ENCODE assay signal across 25 cellular contexts in genomic region chr2:39787950-39788349, GRCh38.
"Had no signal": no experiment of that assay in that cellular context is flagged by ENCODE, and none has a peak within 500 bp of the region (broad histone marks: within the 10 kb centered on the region; RNA-seq: fewer than 3 reads in every experiment).

No MANE protein-coding gene starts in this region.

- DNase-seq: activated CD4-positive, alpha-beta memory T cell treated with anti-CD3 and anti-CD28 coated beads, Interleukin-2, amount 10 ng/mL, durations not matched to agents 7 days and 5 days; activated CD4-positive, alpha-beta T cell treated with anti-CD3 and anti-CD28 coated beads for 1 hour; activated CD4-positive, alpha-beta T cell treated with anti-CD3 and anti-CD28 coated beads, Interleukin-2, amount 10 ng/mL, durations not matched to agents 7 days and 5 days; activated CD8-positive, alpha-beta memory T cell treated with anti-CD3 and anti-CD28 coated beads, Interleukin-2, amount 50 U/mL, for 48 hours; activated gamma-delta T cell; activated naive CD4-positive, alpha-beta T cell treated with anti-CD3 and anti-CD28 coated beads, Interleukin-2, amount 10 ng/mL, durations not matched to agents 7 days and 5 days; activated naive CD8-positive, alpha-beta T cell treated with anti-CD3 and anti-CD28 coated beads, Interleukin-2, amount 10 ng/mL, durations not matched to agents 7 days and 5 days; activated T-cell treated with anti-CD3 and anti-CD28 coated beads, Interleukin-2, amount 50 U/mL, for 24 hours; caudate nucleus; cortex of kidney; effector memory CD8-positive, alpha-beta T cell; foreskin melanocyte; islet precursor cell; left colon; midbrain; naive thymus-derived CD4-positive, alpha-beta T cell; ovary; right lobe of liver; stimulated activated CD4-positive, alpha-beta T cell treated with anti-CD3 and anti-CD28 coated beads, Interleukin-2, amount 100 ng/mL, for 48 hours; stimulated activated naive CD4-positive, alpha-beta T cell treated with Interleukin-2 at 50 U/mL for 16 hours; T-helper 2 cell had no signal

- H3K9me3 ChIP-seq: ascending aorta, ovary, right lobe of liver had no signal

- H3K4me1 ChIP-seq: ascending aorta, esophagus muscularis mucosa, right lobe of liver, tibial nerve had no signal

- H3K36me3 ChIP-seq: ascending aorta, esophagus muscularis mucosa, ovary, right lobe of liver, tibial nerve had no signal

- ATAC-seq: effector memory CD8-positive, alpha-beta T cell; left colon; naive thymus-derived CD4-positive, alpha-beta T cell; right lobe of liver; WTC11 had no signal

- H3K27me3 ChIP-seq: ascending aorta, esophagus muscularis mucosa, ovary, right lobe of liver, tibial nerve had no signal

- H3K27ac ChIP-seq: ascending aorta, esophagus muscularis mucosa, ovary, right lobe of liver, tibial nerve had no signal

- H3K4me3 ChIP-seq: ascending aorta, esophagus muscularis mucosa, ovary, right lobe of liver, tibial nerve had no signal
